18 cellular contexts compared by ENCODE assay signal in the genomic region with DNA sequence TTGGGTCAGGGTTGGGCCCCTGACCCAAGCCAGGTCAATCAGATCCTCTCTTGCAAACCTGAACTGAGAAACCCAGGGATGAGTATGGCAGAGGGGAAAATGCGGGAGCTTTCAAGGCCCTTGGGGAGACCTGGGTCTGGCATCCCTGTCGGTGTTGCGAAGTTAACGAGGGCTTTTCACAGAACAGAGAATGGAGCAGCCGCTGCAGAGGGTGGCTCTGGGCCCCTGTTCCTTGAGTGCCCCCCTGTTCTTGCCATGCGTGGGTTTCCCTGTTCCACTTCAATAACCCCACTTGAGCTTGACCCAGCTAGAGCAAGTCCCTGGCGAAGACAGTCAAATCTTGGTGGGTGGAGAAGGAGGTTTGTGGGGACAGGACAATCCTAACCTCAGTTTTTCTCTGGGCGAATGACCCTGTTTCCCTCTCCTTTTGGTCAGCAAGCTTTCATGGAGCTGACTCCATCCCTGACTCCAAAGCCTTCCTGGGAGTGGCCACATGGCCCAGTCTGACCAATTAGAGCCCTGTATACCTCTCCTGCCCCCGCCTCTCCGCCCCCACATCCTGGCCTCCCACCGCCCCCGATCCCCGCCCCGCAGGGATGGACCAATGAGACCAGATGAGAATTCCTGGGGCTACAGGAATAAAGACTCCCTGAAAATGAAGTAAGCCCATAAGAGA. TPM values are rescaled to one million over a fixed set of nuclear protein-coding genes. Genes with fewer than 3 reads are reported as not detected.
A peak's percentile ranks its signal among the peaks of the same experiment; 100 is the strongest.
DNase-seq lines count a peak whose midpoint lies in the region; ATAC-seq and TF ChIP-seq lines count a peak whose summit lies in the region.
"Had no signal": no experiment of that assay in that cellular context is flagged by ENCODE, and none has a peak within 500 bp of the region (broad histone marks: within the 10 kb centered on the region; RNA-seq: fewer than 3 reads in every experiment).

No MANE protein-coding gene starts in this region.

- peaks cover 0 to 16% (median 4%) of the 10 kb centered on the region in 7 donors for H3K9me3 Mint-ChIP-seq in CD14-positive monocyte
- H3K9me3 Mint-ChIP-seq: activated naive CD4-positive, alpha-beta T cell treated with anti-CD3 and anti-CD28 coated beads, Interleukin-2, amount 50 U/mL, for 24 hours had no signal

- peaks cover 26% of the 10 kb centered on the region for H3K4me1 Mint-ChIP-seq in CD14-positive monocyte

- peak overlapping the region in 1 of 2 donors; percentile 95 for H3K4me3 Mint-ChIP-seq in CD14-positive monocyte
- H3K4me3 Mint-ChIP-seq: activated CD8-positive, alpha-beta memory T cell treated with anti-CD3 and anti-CD28 coated beads, Interleukin-2, amount 10 ng/mL, durations not matched to agents 7 days and 5 days; activated naive CD4-positive, alpha-beta T cell treated with anti-CD3 and anti-CD28 coated beads, Interleukin-2, amount 50 U/mL, for 24 hours had no signal

- TF ChIP-seq CTCF in heart right ventricle (IDR thresholded peaks at IDR 0.05) = no peak
- TF ChIP-seq CTCF in Panc1 (IDR thresholded peaks at IDR 0.05) = no peak
- no peak for TF ChIP-seq CTCF in fibroblast of mammary gland (conservative IDR thresholded peaks at IDR 0.05; ENCODE audit: control insufficient read depth, insufficient read depth, low read depth, low read length)
- TF ChIP-seq CTCF in CD14-positive monocyte (IDR thresholded peaks at IDR 0.05) = no peak

- H3K4me3 ChIP-seq in right cardiac atrium (ENCODE audit: low read length) (no peak overlapping the region), heart right ventricle (no peak overlapping the region), Panc1 (ENCODE audit: low read depth in 2 of 2, low read length in 2 of 2) (no peak overlapping the region), fibroblast of mammary gland (ENCODE audit: control insufficient read depth, low read depth, low read length) (no peak overlapping the region)
- H3K4me3 ChIP-seq: colonic mucosa, GM23248, SJSA1 had no signal

- H3K36me3 ChIP-seq in heart right ventricle (no peaks in the 10 kb centered on the region), Panc1 (ENCODE audit: control insufficient read depth, insufficient read depth, low read length) (peaks cover 6% of the 10 kb centered on the region; the same call in 1 of the 2 replicates)
- H3K36me3 ChIP-seq: colonic mucosa had no signal

- H3K4me1 ChIP-seq in right cardiac atrium (ENCODE audit: control insufficient read depth, insufficient read depth, low read length) (peaks cover 11% of the 10 kb centered on the region), heart right ventricle (peaks cover 12 to 28% (median 24%) of the 10 kb centered on the region in 9 donors), Panc1 (ENCODE audit: control insufficient read depth, insufficient read depth, low read length) (peaks cover 24% of the 10 kb centered on the region)

- no peaks in the 10 kb centered on the region for H3K36me3 Mint-ChIP-seq in CD14-positive monocyte

- H3K27me3 Mint-ChIP-seq in CD14-positive monocyte (ENCODE audit: low read depth in 3 of 3) = peaks cover 62 to 73% (median 64%) of the 10 kb centered on the region in 3 donors
- H3K27me3 Mint-ChIP-seq: activated naive CD4-positive, alpha-beta T cell treated with anti-CD3 and anti-CD28 coated beads, Interleukin-2, amount 50 U/mL, for 24 hours; progenitor cell of endocrine pancreas had no signal

- H3K27ac Mint-ChIP-seq in CD14-positive monocyte = peak overlapping the region in 2 of 7 donors; percentile 18 to 25
- H3K27ac Mint-ChIP-seq: activated CD8-positive, alpha-beta memory T cell treated with anti-CD3 and anti-CD28 coated beads, Interleukin-2, amount 10 ng/mL, durations not matched to agents 7 days and 5 days; activated naive CD4-positive, alpha-beta T cell treated with anti-CD3 and anti-CD28 coated beads, Interleukin-2, amount 50 U/mL, for 24 hours; progenitor cell of endocrine pancreas had no signal

- WGBS in right cardiac atrium = 71% methylated on average over 14 of the region's 14 CpGs
- WGBS in heart right ventricle, 2 donors = 75 to 76% methylated on average over 14 of the region's 14 CpGs

- CTCF ChIA-PET in Panc1 (lab: Charles Lee) = interaction anchor here (1.8 kb wide), 1 partner anchor 19 kb away, joined by 4 read pairs; no protein-coding TSS in a partner anchor

- H3K27me3 ChIP-seq in right cardiac atrium (ENCODE audit: control insufficient read depth, insufficient read depth) (no peaks in the 10 kb centered on the region), heart right ventricle (peaks cover 0 to 20% (median 0%) of the 10 kb centered on the region in 7 donors), Panc1 (ENCODE audit: control insufficient read depth, insufficient read depth, low read length) (no peaks in the 10 kb centered on the region; the same call in 1 of the 2 replicates)
- H3K27me3 ChIP-seq: colonic mucosa, SJSA1 had no signal

- intact Hi-C loops in right cardiac atrium (cut with DNase I) = no loop called here
- intact Hi-C loops in heart right ventricle (cut with DNase I) = no loop called here
- intact Hi-C loops in Panc1 (cut with micrococcal nuclease; ENCODE audit: unreplicated experiment) = no loop called here
- intact Hi-C loops in CD14-positive monocyte (cut with micrococcal nuclease) = no loop called here

- no peak overlapping the region for H3K27ac ChIP-seq in right cardiac atrium (ENCODE audit: low read length)
- H3K27ac ChIP-seq in heart right ventricle = no peak overlapping the region
- peak overlapping the region; percentile 75; the same call in 1 of the 2 replicates for H3K27ac ChIP-seq in Panc1 (ENCODE audit: low read length)
- H3K27ac ChIP-seq: colonic mucosa, GM23248, SJSA1, VCaP had no signal

- ATAC-seq in right cardiac atrium (no peak), heart right ventricle (no peak), Panc1 (no peak), HG02678 (IDR thresholded peaks at IDR 0.05; ENCODE audit: unreplicated experiment) (no peak)
- ATAC-seq: activated CD8-positive, alpha-beta memory T cell treated with anti-CD3 and anti-CD28 coated beads, Interleukin-2, amount 10 ng/mL, durations not matched to agents 7 days and 5 days had no signal

- BruUV-seq in Panc1 (replicated peaks; lab: Mats Ljungman, UMichigan) = no TSS peak

- in situ Hi-C loops in Panc1 (cut with HindIII; ENCODE audit: low pct_unique_long_range_greater_than_20kb, low sequenced_read_pairs) = no loop called here

- DNase-seq in right cardiac atrium (peak in 2 of 3 donors; percentile 42 to 60), heart right ventricle (no peak), Panc1 (ENCODE audit: low read depth, low spot score) (no peak), fibroblast of mammary gland (ENCODE audit: low read depth) (peak; percentile 51), nucleus accumbens (lab: John Stamatoyannopoulos, UW) (no peak), glomerular visceral epithelial cell (ENCODE audit: extremely low spot score) (no peak), CD14-positive monocyte (ENCODE audit: low spot score) (no peak)
- DNase-seq: activated CD8-positive, alpha-beta memory T cell treated with anti-CD3 and anti-CD28 coated beads, Interleukin-2, amount 10 ng/mL, durations not matched to agents 7 days and 5 days; colonic mucosa; DND-41; GM23248; NCI-H1105 treated with DMSO at 0.1 percent for 48 hours; NCI-H774 had no signal

- no peaks in the 10 kb centered on the region for H3K9me3 ChIP-seq in right cardiac atrium (ENCODE audit: control insufficient read depth, low read length)
- H3K9me3 ChIP-seq in heart right ventricle = no peaks in the 10 kb centered on the region
- no peaks in the 10 kb centered on the region for H3K9me3 ChIP-seq in Panc1 (ENCODE audit: control insufficient read depth, insufficient read depth, low read depth, low read length)
- H3K9me3 ChIP-seq: colonic mucosa, SJSA1 had no signal

- POLR2A ChIA-PET in Panc1 (lab: Charles Lee) = interaction anchor here (0.6 kb wide), 2 partner anchors 16 to 276 kb away, joined by 3 to 5 read pairs; no protein-coding TSS in a partner anchor

RNA-seq across cellular contexts. Expression of gene VDAC1, which starts 2.9 kb away (rescaled TPM):
- total RNA-seq in right cardiac atrium (100 to 1,000 TPM; 325 to 357 (median 335) TPM), heart right ventricle (100 to 1,000 TPM; 440 to 609 (median 535) TPM), Panc1 (2021; ENCODE audit: unreplicated experiment) (395 TPM)
- polyA plus RNA-seq in right cardiac atrium (393 TPM), heart right ventricle (100 to 1,000 TPM; 229 to 359 TPM), CD14-positive monocyte (100 to 1,000 TPM in 1 of 2 donors, 10 to 100 TPM in 1; 84.4 to 107 TPM)
- 502 TPM for polyA plus RNA-seq in Panc1 (2012; ENCODE audit: insufficient read length)

RNA-seq across cellular contexts. Expression of gene C5orf15, which starts 39.3 kb away (rescaled TPM):
- total RNA-seq in right cardiac atrium (10 to 100 TPM; 25.8 to 32.0 (median 28.7) TPM), heart right ventricle (10 to 100 TPM; 31.0 to 55.3 (median 34.2) TPM), Panc1 (2021; ENCODE audit: unreplicated experiment) (63.2 TPM)
- polyA plus RNA-seq in right cardiac atrium (29.6 TPM), heart right ventricle (10 to 100 TPM; 22.2 to 28.7 TPM), CD14-positive monocyte (10 to 100 TPM; 46.9 to 59.2 TPM)
- polyA plus RNA-seq in Panc1 (2012; ENCODE audit: insufficient read length) = 80.6 TPM

Comparison
In these comparisons a context has a peak if more than half of its experiments do, and no peak if none do; other contexts are left out.
1. DNase-seq: peak in right cardiac atrium (2 of 3) and fibroblast of mammary gland (single experiment); none in heart right ventricle (0 of 2), Panc1 (single experiment), nucleus accumbens (0 of 56), glomerular visceral epithelial cell (single experiment) and CD14-positive monocyte (single experiment).